Comparison of ENCODE assay signal across 15 cellular contexts in genomic region chr2:46326231-46326980, GRCh38. TPM values are rescaled to one million over a fixed set of nuclear protein-coding genes. Genes with fewer than 3 reads are reported as not detected.
DNase-seq lines count a peak whose midpoint lies in the region; ATAC-seq, FAIRE-seq and TF ChIP-seq lines count a peak whose summit lies in the region.
"Had no signal": no experiment of that assay in that cellular context is flagged by ENCODE, and none has a peak within 500 bp of the region (broad histone marks: within the 10 kb centered on the region; RNA-seq: fewer than 3 reads in every experiment).

No MANE protein-coding gene starts in this region.

- DNase-seq in NB4 (ENCODE audit: low read depth) (peak; percentile 49), body of pancreas (peak in 3 of 4 donors; percentile 53 to 67 (median 60)), keratinocyte (ENCODE audit: low read depth, low spot score) (no peak), smooth muscle cell (lab: John Stamatoyannopoulos, UW; ENCODE audit: unreplicated experiment) (no peak), ureter (ENCODE audit: low spot score) (no peak)
- DNase-seq in stimulated activated CD4-positive, alpha-beta T cell treated with anti-CD3 and anti-CD28 coated beads, Interleukin-4, amount 100 ng/mL, for 1 hour: no peak
- DNase-seq: activated naive CD4-positive, alpha-beta T cell treated with Interleukin-2 at 50 U/mL for 16 hours; caudate nucleus; MG63; NCI-H446; SIG-M5; stomach had no signal

- peak; percentile 49 for ATAC-seq in body of pancreas
- no peak for ATAC-seq in GM19328 (IDR thresholded peaks at IDR 0.05; ENCODE audit: unreplicated experiment)
- no peak for ATAC-seq in GM21367 (IDR thresholded peaks at IDR 0.05; ENCODE audit: unreplicated experiment)

- H3K9ac ChIP-seq in keratinocyte (ENCODE audit: control insufficient read depth, extremely low read depth, insufficient read depth, low read length) (peak overlapping the region; percentile 53), smooth muscle cell (ENCODE audit: low read depth) (peak overlapping the region; percentile 6)

- H3K27me3 ChIP-seq in body of pancreas (no peaks in the 10 kb centered on the region), keratinocyte (ENCODE audit: control insufficient read depth, extremely low read depth, insufficient read depth, low read length) (no peaks in the 10 kb centered on the region), smooth muscle cell (ENCODE audit: low read depth) (no peaks in the 10 kb centered on the region)
- H3K27me3 ChIP-seq: MG63, stomach had no signal

- H3K79me2 ChIP-seq in keratinocyte (ENCODE audit: control insufficient read depth, insufficient read depth, low read length) (peaks cover 63% of the 10 kb centered on the region), smooth muscle cell (ENCODE audit: low read depth) (peaks cover 78% of the 10 kb centered on the region)

- H4K20me1 ChIP-seq in keratinocyte (ENCODE audit: control insufficient read depth, extremely low read depth, insufficient read depth, low read length): no peaks in the 10 kb centered on the region
- peaks cover 64% of the 10 kb centered on the region for H4K20me1 ChIP-seq in smooth muscle cell (ENCODE audit: low read depth)

- H2AFZ ChIP-seq in keratinocyte (ENCODE audit: control insufficient read depth, low read length) (no peak overlapping the region), smooth muscle cell (ENCODE audit: low read depth) (no peak overlapping the region)

- intact Hi-C loops in body of pancreas (cut with DNase I): no loop called here

- no peaks in the 10 kb centered on the region for H3K9me3 ChIP-seq in body of pancreas
- no peaks in the 10 kb centered on the region for H3K9me3 ChIP-seq in keratinocyte (ENCODE audit: control insufficient read depth, low read depth, low read length)
- H3K9me3 ChIP-seq in smooth muscle cell (replicated peaks; ENCODE audit: low read depth): no peaks in the 10 kb centered on the region
- H3K9me3 ChIP-seq: MG63, stomach had no signal

- TF ChIP-seq CTCF in NB4 (IDR thresholded peaks at IDR 0.05; ENCODE audit: low read depth, low read length) (no peak), body of pancreas (IDR thresholded peaks at IDR 0.05) (no peak), keratinocyte (optimal IDR thresholded peaks at IDR 0.05 in 1 of 3, IDR thresholded peaks at IDR 0.05 in 1 of 3, conservative IDR thresholded peaks at IDR 0.05 in 1 of 3; ENCODE audit: extremely low read depth in 1 of 3, insufficient read depth in 2 of 3, low read length in 3 of 3) (no peak), smooth muscle cell (IDR thresholded peaks at IDR 0.05; ENCODE audit: borderline replicate concordance, insufficient read depth, poor library complexity, severe bottlenecking) (no peak)

- peak overlapping the region; percentile 72 for H3K4me2 ChIP-seq in keratinocyte (ENCODE audit: control insufficient read depth, extremely low read depth, insufficient read depth, low read depth, low read length)
- H3K4me2 ChIP-seq in smooth muscle cell: peak overlapping the region; percentile 52

- H3K4me3 ChIP-seq in NB4 (ENCODE audit: low read depth, low read length): no peak overlapping the region
- no peak overlapping the region for H3K4me3 ChIP-seq in body of pancreas
- peak overlapping the region in 1 of 3 experiments; percentile 6 for H3K4me3 ChIP-seq in keratinocyte (ENCODE audit: control insufficient read depth in 2 of 3, extremely low read depth in 1 of 3, insufficient read depth in 2 of 3, low read depth in 1 of 3, low read length in 3 of 3)
- no peak overlapping the region for H3K4me3 ChIP-seq in smooth muscle cell
- H3K4me3 ChIP-seq: MG63, stomach had no signal

- WGBS in body of pancreas, 2 donors: 54 to 56% methylated on average over 8 of the region's 8 CpGs
- 75% methylated on average over 8 of the region's 8 CpGs for WGBS in smooth muscle cell (ENCODE audit: low lambda C conversion rate)

- H3K27ac ChIP-seq in body of pancreas (peak overlapping the region in 2 of 4 donors; percentile 35 to 80), keratinocyte (ENCODE audit: control insufficient read depth, insufficient read depth, low read length) (peak overlapping the region; percentile 92), smooth muscle cell (ENCODE audit: low read depth) (peak overlapping the region; percentile 96)
- H3K27ac ChIP-seq: stomach had no signal

- TF ChIP-seq POLR2A in NB4 (IDR thresholded peaks at IDR 0.05; ENCODE audit: extremely low read depth, insufficient read length) (no peak), body of pancreas (IDR thresholded peaks at IDR 0.05) (no peak)

- dilution Hi-C loops in keratinocyte (cut with MboI; ENCODE audit: extremely low pct_ligation_motif_present, low sequenced_read_pairs): no loop called here

- peaks cover 39% of the 10 kb centered on the region for H3F3A ChIP-seq in smooth muscle cell (ENCODE audit: low read depth)

- no peaks in the 10 kb centered on the region for H3K9me1 ChIP-seq in keratinocyte (ENCODE audit: control insufficient read depth, extremely low read depth, insufficient read depth, low read length)

- H3K36me3 ChIP-seq in body of pancreas (replicated peaks in 1 of 2; ENCODE audit: insufficient read depth in 1 of 2, low read depth in 2 of 2): no peaks in the 10 kb centered on the region
- H3K36me3 ChIP-seq in keratinocyte (ENCODE audit: control insufficient read depth in 2 of 2, extremely low read depth in 1 of 2, insufficient read depth in 2 of 2, low read length in 2 of 2): peaks cover 0 to 5% of the 10 kb centered on the region in 2 experiments
- H3K36me3 ChIP-seq in smooth muscle cell (ENCODE audit: low read depth): no peaks in the 10 kb centered on the region
- H3K36me3 ChIP-seq: stomach had no signal

- no peak for FAIRE-seq in keratinocyte (lab: Jason Lieb, UNC)
- FAIRE-seq: H54 had no signal

- H3K4me1 ChIP-seq in body of pancreas (peaks cover 62% of the 10 kb centered on the region), keratinocyte (ENCODE audit: control insufficient read depth, extremely low read depth, insufficient read depth, low read length) (peaks cover 85% of the 10 kb centered on the region), smooth muscle cell (ENCODE audit: low read depth) (peaks cover 17% of the 10 kb centered on the region)

RNA-seq across cellular contexts. Expression of gene EPAS1, which starts 29.2 kb away (rescaled TPM):
- total RNA-seq in body of pancreas: 100 to 1,000 TPM in 1 of 2 donors, 10 to 100 TPM in 1; 58.4 to 162 TPM
- polyA plus RNA-seq in keratinocyte: 91.0 to 153 TPM (median 96.7 TPM) in 3 replicates
- polyA plus RNA-seq in keratinocyte (2011; ENCODE audit: low read depth): 38.1 TPM
- 102 and 135 TPM in 2 replicates for polyA plus RNA-seq in keratinocyte (2011; cell fraction: cytosol; rRNA removed)
- polyA plus RNA-seq in keratinocyte (2011; cell fraction: nucleus; rRNA removed): 154 and 178 TPM in 2 replicates
- 76.1 and 76.9 TPM in 2 replicates for polyA plus RNA-seq in keratinocyte (2012; ENCODE audit: low replicate concordance)
- 99.9 to 166 TPM (median 147 TPM) in 3 replicates for polyA minus RNA-seq in keratinocyte
- polyA minus RNA-seq in keratinocyte (2011; cell fraction: cytosol; rRNA and poly(A)+ RNA removed): 168 TPM
- 123 and 210 TPM in 2 replicates for polyA minus RNA-seq in keratinocyte (2011; cell fraction: nucleus; rRNA and poly(A)+ RNA removed)
- total RNA-seq in smooth muscle cell: 57.5 and 91.6 TPM in 2 replicates
- 31.7 and 61.5 TPM in 2 replicates for polyA plus RNA-seq in smooth muscle cell
- total RNA-seq in ureter: 300 TPM

Comparison
In these comparisons a context has a peak if more than half of its experiments do, and no peak if none do; other contexts are left out.
1. DNase-seq: peak in NB4 (single experiment) and body of pancreas (3 of 4); none in keratinocyte (single experiment), smooth muscle cell (single experiment), stimulated activated CD4-positive, alpha-beta T cell treated with anti-CD3 and anti-CD28 coated beads, Interleukin-4, amount 100 ng/mL, for 1 hour (single experiment) and ureter (single experiment).